9 cellular contexts compared by ENCODE assay signal in genomic region chr13:114100446-114101320, GRCh38. TPM values are rescaled to one million over a fixed set of nuclear protein-coding genes. Genes with fewer than 3 reads are reported as not detected.
A peak's percentile ranks its signal among the peaks of the same experiment; 100 is the strongest.
DNase-seq lines count a peak whose midpoint lies in the region; ATAC-seq and TF ChIP-seq lines count a peak whose summit lies in the region.
"Had no signal": no experiment of that assay in that cellular context is flagged by ENCODE, and none has a peak within 500 bp of the region (broad histone marks: within the 10 kb centered on the region; RNA-seq: fewer than 3 reads in every experiment).

No MANE protein-coding gene starts in this region.

- peaks cover 44% of the 10 kb centered on the region for H3K36me3 Mint-ChIP-seq in central memory CD8-positive, alpha-beta T cell (ENCODE audit: insufficient read depth)

- H3K9me3 ChIP-seq in mucosa of descending colon (no peaks in the 10 kb centered on the region), upper lobe of left lung (no peaks in the 10 kb centered on the region)
- H3K9me3 ChIP-seq: adrenal gland had no signal

- intact Hi-C loops in mucosa of descending colon (cut with DNase I, micrococcal nuclease), result no loop called here

- H3K9me3 Mint-ChIP-seq in central memory CD8-positive, alpha-beta T cell, result no peaks in the 10 kb centered on the region

- H3K36me3 ChIP-seq in mucosa of descending colon (ENCODE audit: low read depth), result no peaks in the 10 kb centered on the region
- no peaks in the 10 kb centered on the region for H3K36me3 ChIP-seq in upper lobe of left lung
- H3K36me3 ChIP-seq: adrenal gland had no signal

- no peaks in the 10 kb centered on the region for H3K27me3 Mint-ChIP-seq in central memory CD8-positive, alpha-beta T cell

- no peak for TF ChIP-seq EP300 in upper lobe of left lung (IDR thresholded peaks at IDR 0.05)

- no peak for TF ChIP-seq POLR2A in upper lobe of left lung (IDR thresholded peaks at IDR 0.05)

- no peaks in the 10 kb centered on the region for H3K4me1 ChIP-seq in mucosa of descending colon (ENCODE audit: low read depth)
- peaks cover 0 to 41% (median 12%) of the 10 kb centered on the region in 4 donors for H3K4me1 ChIP-seq in upper lobe of left lung

- H3K27ac ChIP-seq in upper lobe of left lung, result peak overlapping the region in 3 of 4 donors; percentile 22 to 36 (median 26)
- no peak overlapping the region for H3K27ac ChIP-seq in caudate nucleus (ENCODE audit: low read depth, low read length)

- 69 to 81% methylated on average over 12 to 28 of the region's 28 CpGs for WGBS in upper lobe of left lung, 2 donors

- H3K4me3 Mint-ChIP-seq in central memory CD8-positive, alpha-beta T cell, result peak overlapping the region; percentile 60

- H3K27ac Mint-ChIP-seq in central memory CD8-positive, alpha-beta T cell (ENCODE audit: low read depth), result peak overlapping the region; percentile 74

- peak; percentile 31 for DNase-seq in activated T-cell treated with anti-CD3 and anti-CD28 coated beads, Interleukin-2, amount 50 U/mL, for 1 hour
- DNase-seq in activated T-cell treated with anti-CD3 and anti-CD28 coated beads, Interleukin-2, amount 50 U/mL, for 48 hours, result no peak
- DNase-seq in central memory CD8-positive, alpha-beta T cell (ENCODE audit: low spot score in 2 of 2), result no peak
- peak in 2 of 3 donors; percentile 29 to 48 for DNase-seq in mucosa of descending colon
- peak; percentile 19 to 71 for DNase-seq in upper lobe of left lung
- DNase-seq in nucleus accumbens (lab: John Stamatoyannopoulos, UW), result no peak
- DNase-seq in caudate nucleus (lab: John Stamatoyannopoulos, UW), result no peak

- no peaks in the 10 kb centered on the region for H3K27me3 ChIP-seq in upper lobe of left lung
- H3K27me3 ChIP-seq: adrenal gland had no signal

- TF ChIP-seq CTCF in mucosa of descending colon (IDR thresholded peaks at IDR 0.05) (no peak), upper lobe of left lung (IDR thresholded peaks at IDR 0.05) (no peak)

- no peak for ATAC-seq in central memory CD8-positive, alpha-beta T cell (replicated peaks; ENCODE audit: extremely low read depth, poor library complexity, severe bottlenecking)
- ATAC-seq in mucosa of descending colon (peak; percentile 4), upper lobe of left lung (ENCODE audit: low FRiP score in 2 of 2) (no peak), HG02623 (IDR thresholded peaks at IDR 0.05; ENCODE audit: unreplicated experiment) (no peak)

- no peak overlapping the region for H3K4me3 ChIP-seq in mucosa of descending colon
- H3K4me3 ChIP-seq in upper lobe of left lung, result no peak overlapping the region
- H3K4me3 ChIP-seq: adrenal gland had no signal

- peaks cover 66% of the 10 kb centered on the region for H3K4me1 Mint-ChIP-seq in central memory CD8-positive, alpha-beta T cell

RNA-seq across cellular contexts. Expression of gene RASA3, which starts 31.7 kb away (rescaled TPM):
- 10 to 100 TPM in 1 of 3 donors, 1 to 10 TPM in 2; 7.9 to 19.0 (median 8.4) TPM for total RNA-seq in mucosa of descending colon
- 10 to 100 TPM; 11.4 to 52.4 (median 18.4) TPM for total RNA-seq in upper lobe of left lung

Comparison
In these comparisons a context has a peak if more than half of its experiments do, and no peak if none do; other contexts are left out.
1. DNase-seq: peak in activated T-cell treated with anti-CD3 and anti-CD28 coated beads, Interleukin-2, amount 50 U/mL, for 1 hour (single experiment), mucosa of descending colon (2 of 3) and upper lobe of left lung (2 of 2); none in activated T-cell treated with anti-CD3 and anti-CD28 coated beads, Interleukin-2, amount 50 U/mL, for 48 hours (0 of 2), central memory CD8-positive, alpha-beta T cell (0 of 2), nucleus accumbens (0 of 56) and caudate nucleus (0 of 61).